In genomic region chr2:38215993-38216392, GRCh38 we compare ENCODE assay signal across 1 cellular context.
TF ChIP-seq lines count a peak whose summit lies in the region.

No MANE protein-coding gene starts in this region.

TF ChIP-seq in K562, 482 proteins besides CTCF, POLR2A, EP300 and RAD21 (continued from another document):
- TF ChIP-seq ARID4B (CRISPR knock-in tag; IDR thresholded peaks at IDR 0.05) (no peak), NFE2 (IDR thresholded peaks at IDR 0.05; ENCODE audit: low read depth) (peak; percentile 78), ZHX1 (conservative IDR thresholded peaks at IDR 0.05; ENCODE audit: low read length) (no peak), ZNF354B (CRISPR knock-in tag; IDR thresholded peaks at IDR 0.05) (no peak), RBFOX2 (IDR thresholded peaks at IDR 0.05; ENCODE audit: low read depth, low read length) (no peak), HIVEP1 (CRISPR knock-in tag; IDR thresholded peaks at IDR 0.05) (no peak), ZNF316 (IDR thresholded peaks at IDR 0.05) (peak; percentile 92), NFE2L1 (tag; IDR thresholded peaks at IDR 0.05; ENCODE audit: borderline replicate concordance, low read depth) (peak; percentile 81), SMAD3 (CRISPR knock-in tag; conservative IDR thresholded peaks at IDR 0.05) (no peak), HMG20A (CRISPR knock-in tag; conservative IDR thresholded peaks at IDR 0.05) (no peak), RAD51 (IDR thresholded peaks at IDR 0.05; ENCODE audit: borderline replicate concordance, low read depth) (no peak), BACH1 (tag; IDR thresholded peaks at IDR 0.05) (peak; percentile 62; the same call in 1 of the 2 replicates), ZNF785 (CRISPR knock-in tag; IDR thresholded peaks at IDR 0.05) (no peak), SIN3B (IDR thresholded peaks at IDR 0.05; ENCODE audit: low read depth) (no peak), MAFG (tag; conservative IDR thresholded peaks at IDR 0.05) (peak; percentile 93), NCOA1 (IDR thresholded peaks at IDR 0.05; ENCODE audit: low read depth) (no peak), DPF2 (IDR thresholded peaks at IDR 0.05) (no peak)
- TF ChIP-seq, protein P1, sequence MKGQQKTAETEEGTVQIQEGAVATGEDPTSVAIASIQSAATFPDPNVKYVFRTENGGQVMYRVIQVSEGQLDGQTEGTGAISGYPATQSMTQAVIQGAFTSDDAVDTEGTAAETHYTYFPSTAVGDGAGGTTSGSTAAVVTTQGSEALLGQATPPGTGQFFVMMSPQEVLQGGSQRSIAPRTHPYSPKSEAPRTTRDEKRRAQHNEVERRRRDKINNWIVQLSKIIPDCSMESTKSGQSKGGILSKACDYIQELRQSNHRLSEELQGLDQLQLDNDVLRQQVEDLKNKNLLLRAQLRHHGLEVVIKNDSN (CRISPR knock-in tag; IDR thresholded peaks at IDR 0.05): no peak
